ENCODE assay signal across 25 cellular contexts in the genomic region with DNA sequence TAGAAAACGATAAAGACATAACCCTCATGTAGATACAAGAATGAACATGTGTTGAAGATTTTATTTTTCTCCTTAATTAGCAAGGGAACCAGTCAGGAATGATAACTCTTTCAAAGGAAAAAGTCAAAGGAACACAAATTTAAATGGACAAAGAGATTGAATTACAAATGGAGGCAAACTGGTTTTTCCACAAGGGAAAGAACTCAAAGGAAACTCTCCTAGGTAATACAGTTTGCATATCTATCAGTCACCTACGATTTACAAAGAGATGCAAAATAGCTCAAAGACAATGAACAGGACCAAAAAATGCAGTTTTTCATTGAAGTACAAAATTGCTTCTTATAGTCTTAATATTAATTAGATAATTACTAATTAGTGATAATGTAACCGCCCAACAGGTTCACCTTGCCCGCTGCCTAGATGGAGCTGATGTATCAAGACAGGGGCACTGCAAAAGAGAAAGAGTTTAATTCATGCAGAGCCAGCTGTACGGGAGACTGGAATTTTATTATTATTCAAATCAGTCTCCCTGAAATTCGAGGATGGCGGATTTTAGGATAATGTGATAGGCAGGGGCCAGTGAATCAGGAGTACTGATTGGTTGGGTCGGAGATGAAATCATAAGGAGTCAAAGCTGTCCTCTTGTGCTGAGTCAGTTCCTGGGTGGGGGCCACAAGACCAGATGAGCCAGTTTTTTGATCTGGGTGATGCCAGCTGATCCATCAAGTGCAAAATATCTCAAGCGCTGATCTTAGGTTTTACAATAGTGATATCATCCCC.
DNase-seq lines count a peak whose midpoint lies in the region; ATAC-seq, FAIRE-seq and TF ChIP-seq lines count a peak whose summit lies in the region.
"Had no signal": no experiment of that assay in that cellular context is flagged by ENCODE, and none has a peak within 500 bp of the region (broad histone marks: within the 10 kb centered on the region; RNA-seq: fewer than 3 reads in every experiment).

No MANE protein-coding gene starts in this region.

- no peak overlapping the region for H3K4me3 Mint-ChIP-seq in astrocyte (ENCODE audit: unreplicated experiment)
- H3K4me3 Mint-ChIP-seq: activated CD4-positive, alpha-beta T cell treated with anti-CD3 and anti-CD28 coated beads for 36 hours; activated naive CD4-positive, alpha-beta T cell treated with anti-CD3 and anti-CD28 coated beads, Interleukin-2, amount 10 ng/mL, durations not matched to agents 7 days and 5 days; natural killer cell; stimulated activated naive CD8-positive, alpha-beta T cell treated with anti-CD3 and anti-CD28 coated beads, Interleukin-15, amount 100 ng/mL, for 72 hours; T-cell had no signal

- peak overlapping the region; percentile 24; the same call in 1 of the 2 replicates for H3K4me3 ChIP-seq in HUES64 (ENCODE audit: low read length)
- no peak overlapping the region for H3K4me3 ChIP-seq in astrocyte (ENCODE audit: insufficient read depth, low read depth, low read length)
- no peak overlapping the region for H3K4me3 ChIP-seq in iPS DF 6.9 (ENCODE audit: low read length)
- H3K4me3 ChIP-seq: dorsolateral prefrontal cortex, gastrocnemius medialis, transverse colon had no signal

- ATAC-seq in left cardiac atrium: no peak
- no peak for ATAC-seq in HG02798 (IDR thresholded peaks at IDR 0.05; ENCODE audit: poor library complexity, unreplicated experiment)
- ATAC-seq in HG02759 (IDR thresholded peaks at IDR 0.05; ENCODE audit: unreplicated experiment): no peak
- ATAC-seq: activated CD4-positive, alpha-beta T cell treated with anti-CD3 and anti-CD28 coated beads for 36 hours; gastrocnemius medialis; natural killer cell; stimulated activated naive CD8-positive, alpha-beta T cell treated with anti-CD3 and anti-CD28 coated beads, Interleukin-15, amount 100 ng/mL, for 72 hours; T-cell had no signal

- no peaks in the 10 kb centered on the region for H3K36me3 ChIP-seq in HUES64 (ENCODE audit: insufficient read depth, low read length)
- no peaks in the 10 kb centered on the region for H3K36me3 ChIP-seq in astrocyte (ENCODE audit: insufficient read depth, low read length)
- no peaks in the 10 kb centered on the region for H3K36me3 ChIP-seq in iPS DF 6.9 (ENCODE audit: control insufficient read depth, insufficient read depth, low read length)
- H3K36me3 ChIP-seq: gastrocnemius medialis, transverse colon had no signal

- H2AFZ ChIP-seq in astrocyte (ENCODE audit: low read depth, low read length): no peak overlapping the region

- H3K9ac ChIP-seq in HUES64 (ENCODE audit: low read depth, low read length): peak overlapping the region; percentile 62
- H3K9ac ChIP-seq in astrocyte (ENCODE audit: low read length): no peak overlapping the region

- no peaks in the 10 kb centered on the region for H3K79me2 ChIP-seq in astrocyte (ENCODE audit: insufficient read depth, low read length)

- H3K27ac Mint-ChIP-seq in astrocyte (ENCODE audit: unreplicated experiment): no peak overlapping the region
- H3K27ac Mint-ChIP-seq: activated CD4-positive, alpha-beta T cell treated with anti-CD3 and anti-CD28 coated beads for 36 hours; activated naive CD4-positive, alpha-beta T cell treated with anti-CD3 and anti-CD28 coated beads, Interleukin-2, amount 10 ng/mL, durations not matched to agents 7 days and 5 days; natural killer cell; stimulated activated naive CD8-positive, alpha-beta T cell treated with anti-CD3 and anti-CD28 coated beads, Interleukin-15, amount 100 ng/mL, for 72 hours; T-cell had no signal

- no peak for TF ChIP-seq CTCF in astrocyte (IDR thresholded peaks at IDR 0.05; ENCODE audit: insufficient read depth, low read depth, low read length)

- H3K27ac ChIP-seq in HUES64 (ENCODE audit: low read depth, low read length): peak overlapping the region; percentile 90
- no peak overlapping the region for H3K27ac ChIP-seq in astrocyte (ENCODE audit: low read depth, low read length)
- no peak overlapping the region for H3K27ac ChIP-seq in iPS DF 6.9 (ENCODE audit: low read length)
- H3K27ac ChIP-seq: dorsolateral prefrontal cortex, gastrocnemius medialis, transverse colon had no signal

- H3K9me3 ChIP-seq in HUES64 (ENCODE audit: insufficient read depth, low read depth, low read length): peaks cover 4% of the 10 kb centered on the region; the same call in 1 of the 2 replicates
- H3K9me3 ChIP-seq in astrocyte (ENCODE audit: insufficient read depth, low read depth, low read length): no peaks in the 10 kb centered on the region
- no peaks in the 10 kb centered on the region for H3K9me3 ChIP-seq in iPS DF 6.9 (ENCODE audit: control insufficient read depth, insufficient read depth, low read length)
- H3K9me3 ChIP-seq: gastrocnemius medialis had no signal

- WGBS in HUES64: 40% methylated on average over 7 of the region's 9 CpGs
- WGBS in iPS DF 6.9 (ENCODE audit: insufficient coverage, insufficient read length): no CpG with 5 or more reads among the region's 9 CpGs

- H3K36me3 Mint-ChIP-seq in astrocyte (ENCODE audit: low read depth, unreplicated experiment): no peaks in the 10 kb centered on the region
- H3K36me3 Mint-ChIP-seq: activated naive CD4-positive, alpha-beta T cell treated with anti-CD3 and anti-CD28 coated beads, Interleukin-2, amount 10 ng/mL, durations not matched to agents 7 days and 5 days; natural killer cell; T-cell had no signal

- H3K4me2 ChIP-seq in astrocyte (ENCODE audit: low read length): no peak overlapping the region

- DNase-seq in A172 (ENCODE audit: low spot score) (peak; percentile 9), astrocyte (ENCODE audit: low read depth) (peak; percentile 8), iPS DF 6.9 (ENCODE audit: low read depth, low spot score) (peak; percentile 74), left cardiac atrium (no peak), NCI-H2081 treated with DMSO at 0.1 percent for 48 hours (lab: John Stamatoyannopoulos, UW) (no peak)
- DNase-seq: activated CD4-positive, alpha-beta T cell treated with anti-CD3 and anti-CD28 coated beads for 36 hours; activated naive CD4-positive, alpha-beta T cell treated with anti-CD3 and anti-CD28 coated beads, Interleukin-2, amount 10 ng/mL, durations not matched to agents 7 days and 5 days; anterior cingulate cortex; caudate nucleus; COR-L47; dorsolateral prefrontal cortex; gastrocnemius medialis; hypothalamus; midbrain; natural killer cell; NCI-H146; OCI-M1; SHP77 treated with DMSO at 0.1 percent for 48 hours; stimulated activated CD4-positive, alpha-beta T cell treated with anti-CD3 and anti-CD28 coated beads, Interleukin-12 subunit alpha, Interleukin-12 subunit beta, amount 100 ng/mL, for 4 hours; stimulated activated naive CD8-positive, alpha-beta T cell treated with anti-CD3 and anti-CD28 coated beads, Interleukin-15, amount 100 ng/mL, for 72 hours; T-cell; transverse colon had no signal

- H3K4me1 Mint-ChIP-seq in astrocyte (ENCODE audit: low read depth, unreplicated experiment): no peaks in the 10 kb centered on the region
- H3K4me1 Mint-ChIP-seq: activated CD4-positive, alpha-beta T cell treated with anti-CD3 and anti-CD28 coated beads for 36 hours; activated naive CD4-positive, alpha-beta T cell treated with anti-CD3 and anti-CD28 coated beads, Interleukin-2, amount 10 ng/mL, durations not matched to agents 7 days and 5 days; natural killer cell; stimulated activated naive CD8-positive, alpha-beta T cell treated with anti-CD3 and anti-CD28 coated beads, Interleukin-15, amount 100 ng/mL, for 72 hours; T-cell had no signal

- no peaks in the 10 kb centered on the region for H4K20me1 ChIP-seq in astrocyte (ENCODE audit: insufficient read depth, low read length)

- H3K4me1 ChIP-seq in HUES64 (ENCODE audit: insufficient read depth, low read length): peaks cover 15% of the 10 kb centered on the region
- no peaks in the 10 kb centered on the region for H3K4me1 ChIP-seq in astrocyte (ENCODE audit: insufficient read depth, low read length)
- no peaks in the 10 kb centered on the region for H3K4me1 ChIP-seq in iPS DF 6.9 (ENCODE audit: control insufficient read depth, insufficient read depth, low read length)
- H3K4me1 ChIP-seq: gastrocnemius medialis, transverse colon had no signal

- intact Hi-C loops in left cardiac atrium (cut with DNase I): no loop called here

- no peak for FAIRE-seq in astrocyte (lab: Jason Lieb, UNC)

- peaks cover 2% of the 10 kb centered on the region for H3K27me3 Mint-ChIP-seq in astrocyte (ENCODE audit: low read depth, unreplicated experiment)
- H3K27me3 Mint-ChIP-seq: activated CD4-positive, alpha-beta T cell treated with anti-CD3 and anti-CD28 coated beads for 36 hours; activated naive CD4-positive, alpha-beta T cell treated with anti-CD3 and anti-CD28 coated beads, Interleukin-2, amount 10 ng/mL, durations not matched to agents 7 days and 5 days; stimulated activated naive CD8-positive, alpha-beta T cell treated with anti-CD3 and anti-CD28 coated beads, Interleukin-15, amount 100 ng/mL, for 72 hours; T-cell had no signal

- H3K9me3 Mint-ChIP-seq in astrocyte (ENCODE audit: unreplicated experiment): peaks cover 12% of the 10 kb centered on the region
- H3K9me3 Mint-ChIP-seq: activated naive CD4-positive, alpha-beta T cell treated with anti-CD3 and anti-CD28 coated beads, Interleukin-2, amount 10 ng/mL, durations not matched to agents 7 days and 5 days had no signal

- H3K27me3 ChIP-seq in HUES64 (ENCODE audit: insufficient read depth, low read length) (no peaks in the 10 kb centered on the region), astrocyte (ENCODE audit: insufficient read depth, low read length) (no peaks in the 10 kb centered on the region), iPS DF 6.9 (ENCODE audit: control insufficient read depth, insufficient read depth, low read length) (no peaks in the 10 kb centered on the region)
- H3K27me3 ChIP-seq: dorsolateral prefrontal cortex, gastrocnemius medialis, transverse colon had no signal

Comparison
In these comparisons a context has a peak if more than half of its experiments do, and no peak if none do; other contexts are left out.
1. DNase-seq: peak in A172 (single experiment), astrocyte (single experiment) and iPS DF 6.9 (single experiment); none in left cardiac atrium (single experiment) and NCI-H2081 treated with DMSO at 0.1 percent for 48 hours (single experiment).